ENCODE assay signal across 1 cellular context in the genomic region with DNA sequence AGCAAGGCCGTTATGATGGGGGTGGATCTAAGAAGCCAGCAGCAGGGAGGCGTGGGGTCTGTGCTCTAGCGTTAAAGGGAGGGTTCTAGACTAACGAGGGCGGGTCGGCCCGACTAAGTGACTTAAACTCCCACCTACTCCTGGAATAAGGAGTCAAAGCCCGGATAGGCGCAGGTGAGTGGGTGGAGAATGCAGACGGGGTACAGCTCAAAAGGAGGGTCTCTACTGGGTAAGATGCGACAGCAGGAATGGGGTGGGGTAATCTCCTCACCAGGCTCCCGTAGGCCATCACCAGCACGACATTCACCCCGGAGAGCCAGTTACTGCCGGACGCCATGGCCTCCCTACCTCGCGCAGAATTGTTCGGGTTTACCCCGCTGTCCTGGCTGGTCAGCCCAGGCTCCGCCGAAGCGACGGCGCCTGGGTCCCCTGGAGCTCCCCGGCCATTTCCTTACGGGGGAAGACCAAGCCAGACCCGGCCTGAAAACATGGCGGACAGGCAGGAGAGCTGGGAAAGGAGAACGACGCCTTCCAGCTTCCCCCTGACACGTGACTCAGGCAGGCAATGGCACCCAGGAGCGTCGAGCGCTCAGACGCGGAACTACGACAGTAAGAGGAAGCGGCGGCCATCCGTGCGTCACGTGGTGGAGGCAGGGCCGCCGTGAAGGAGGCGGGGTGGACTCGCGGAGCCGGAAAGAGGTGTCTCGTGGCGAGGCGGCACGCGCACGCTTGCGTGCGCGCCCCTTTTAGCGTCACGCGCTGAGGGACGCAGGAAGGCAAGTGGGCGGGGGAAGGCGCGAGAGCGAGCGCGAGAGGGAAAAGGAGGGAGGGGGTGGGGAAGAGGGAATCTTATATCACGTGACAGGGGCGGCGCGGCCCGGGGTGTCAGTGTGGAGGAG.
TF ChIP-seq lines count a peak whose summit lies in the region.

A gene with protein sequence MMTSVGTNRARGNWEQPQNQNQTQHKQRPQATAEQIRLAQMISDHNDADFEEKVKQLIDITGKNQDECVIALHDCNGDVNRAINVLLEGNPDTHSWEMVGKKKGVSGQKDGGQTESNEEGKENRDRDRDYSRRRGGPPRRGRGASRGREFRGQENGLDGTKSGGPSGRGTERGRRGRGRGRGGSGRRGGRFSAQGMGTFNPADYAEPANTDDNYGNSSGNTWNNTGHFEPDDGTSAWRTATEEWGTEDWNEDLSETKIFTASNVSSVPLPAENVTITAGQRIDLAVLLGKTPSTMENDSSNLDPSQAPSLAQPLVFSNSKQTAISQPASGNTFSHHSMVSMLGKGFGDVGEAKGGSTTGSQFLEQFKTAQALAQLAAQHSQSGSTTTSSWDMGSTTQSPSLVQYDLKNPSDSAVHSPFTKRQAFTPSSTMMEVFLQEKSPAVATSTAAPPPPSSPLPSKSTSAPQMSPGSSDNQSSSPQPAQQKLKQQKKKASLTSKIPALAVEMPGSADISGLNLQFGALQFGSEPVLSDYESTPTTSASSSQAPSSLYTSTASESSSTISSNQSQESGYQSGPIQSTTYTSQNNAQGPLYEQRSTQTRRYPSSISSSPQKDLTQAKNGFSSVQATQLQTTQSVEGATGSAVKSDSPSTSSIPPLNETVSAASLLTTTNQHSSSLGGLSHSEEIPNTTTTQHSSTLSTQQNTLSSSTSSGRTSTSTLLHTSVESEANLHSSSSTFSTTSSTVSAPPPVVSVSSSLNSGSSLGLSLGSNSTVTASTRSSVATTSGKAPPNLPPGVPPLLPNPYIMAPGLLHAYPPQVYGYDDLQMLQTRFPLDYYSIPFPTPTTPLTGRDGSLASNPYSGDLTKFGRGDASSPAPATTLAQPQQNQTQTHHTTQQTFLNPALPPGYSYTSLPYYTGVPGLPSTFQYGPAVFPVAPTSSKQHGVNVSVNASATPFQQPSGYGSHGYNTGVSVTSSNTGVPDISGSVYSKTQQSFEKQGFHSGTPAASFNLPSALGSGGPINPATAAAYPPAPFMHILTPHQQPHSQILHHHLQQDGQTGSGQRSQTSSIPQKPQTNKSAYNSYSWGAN (plus strand): TSS at position 885 of the 899 bp plus-strand sequence. CDS start 4,169 bp downstream, outside the sequence.

TF ChIP-seq in HEK293, 187 proteins besides CTCF, POLR2A, EP300 and RAD21 (continued from another document):
- TF ChIP-seq, protein P1, sequence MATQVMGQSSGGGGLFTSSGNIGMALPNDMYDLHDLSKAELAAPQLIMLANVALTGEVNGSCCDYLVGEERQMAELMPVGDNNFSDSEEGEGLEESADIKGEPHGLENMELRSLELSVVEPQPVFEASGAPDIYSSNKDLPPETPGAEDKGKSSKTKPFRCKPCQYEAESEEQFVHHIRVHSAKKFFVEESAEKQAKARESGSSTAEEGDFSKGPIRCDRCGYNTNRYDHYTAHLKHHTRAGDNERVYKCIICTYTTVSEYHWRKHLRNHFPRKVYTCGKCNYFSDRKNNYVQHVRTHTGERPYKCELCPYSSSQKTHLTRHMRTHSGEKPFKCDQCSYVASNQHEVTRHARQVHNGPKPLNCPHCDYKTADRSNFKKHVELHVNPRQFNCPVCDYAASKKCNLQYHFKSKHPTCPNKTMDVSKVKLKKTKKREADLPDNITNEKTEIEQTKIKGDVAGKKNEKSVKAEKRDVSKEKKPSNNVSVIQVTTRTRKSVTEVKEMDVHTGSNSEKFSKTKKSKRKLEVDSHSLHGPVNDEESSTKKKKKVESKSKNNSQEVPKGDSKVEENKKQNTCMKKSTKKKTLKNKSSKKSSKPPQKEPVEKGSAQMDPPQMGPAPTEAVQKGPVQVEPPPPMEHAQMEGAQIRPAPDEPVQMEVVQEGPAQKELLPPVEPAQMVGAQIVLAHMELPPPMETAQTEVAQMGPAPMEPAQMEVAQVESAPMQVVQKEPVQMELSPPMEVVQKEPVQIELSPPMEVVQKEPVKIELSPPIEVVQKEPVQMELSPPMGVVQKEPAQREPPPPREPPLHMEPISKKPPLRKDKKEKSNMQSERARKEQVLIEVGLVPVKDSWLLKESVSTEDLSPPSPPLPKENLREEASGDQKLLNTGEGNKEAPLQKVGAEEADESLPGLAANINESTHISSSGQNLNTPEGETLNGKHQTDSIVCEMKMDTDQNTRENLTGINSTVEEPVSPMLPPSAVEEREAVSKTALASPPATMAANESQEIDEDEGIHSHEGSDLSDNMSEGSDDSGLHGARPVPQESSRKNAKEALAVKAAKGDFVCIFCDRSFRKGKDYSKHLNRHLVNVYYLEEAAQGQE (tag by site-specific recombination; IDR thresholded peaks at IDR 0.05), result peak; percentile 27; the same call in 1 of the 2 replicates
- TF ChIP-seq, protein P2, sequence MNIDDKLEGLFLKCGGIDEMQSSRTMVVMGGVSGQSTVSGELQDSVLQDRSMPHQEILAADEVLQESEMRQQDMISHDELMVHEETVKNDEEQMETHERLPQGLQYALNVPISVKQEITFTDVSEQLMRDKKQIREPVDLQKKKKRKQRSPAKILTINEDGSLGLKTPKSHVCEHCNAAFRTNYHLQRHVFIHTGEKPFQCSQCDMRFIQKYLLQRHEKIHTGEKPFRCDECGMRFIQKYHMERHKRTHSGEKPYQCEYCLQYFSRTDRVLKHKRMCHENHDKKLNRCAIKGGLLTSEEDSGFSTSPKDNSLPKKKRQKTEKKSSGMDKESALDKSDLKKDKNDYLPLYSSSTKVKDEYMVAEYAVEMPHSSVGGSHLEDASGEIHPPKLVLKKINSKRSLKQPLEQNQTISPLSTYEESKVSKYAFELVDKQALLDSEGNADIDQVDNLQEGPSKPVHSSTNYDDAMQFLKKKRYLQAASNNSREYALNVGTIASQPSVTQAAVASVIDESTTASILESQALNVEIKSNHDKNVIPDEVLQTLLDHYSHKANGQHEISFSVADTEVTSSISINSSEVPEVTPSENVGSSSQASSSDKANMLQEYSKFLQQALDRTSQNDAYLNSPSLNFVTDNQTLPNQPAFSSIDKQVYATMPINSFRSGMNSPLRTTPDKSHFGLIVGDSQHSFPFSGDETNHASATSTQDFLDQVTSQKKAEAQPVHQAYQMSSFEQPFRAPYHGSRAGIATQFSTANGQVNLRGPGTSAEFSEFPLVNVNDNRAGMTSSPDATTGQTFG (tag by site-specific recombination; IDR thresholded peaks at IDR 0.05; ENCODE audit: borderline replicate concordance), result no peak
- TF ChIP-seq ZNF394 (tag by site-specific recombination; IDR thresholded peaks at IDR 0.05; ENCODE audit: borderline replicate concordance) (peak; percentile 73; the same call in 1 of the 2 replicates), OVOL3 (tag by site-specific recombination; IDR thresholded peaks at IDR 0.05) (no peak), KLF9 (tag by site-specific recombination; IDR thresholded peaks at IDR 0.05; ENCODE audit: low read depth) (peak; percentile 71), RBAK (tag by site-specific recombination; IDR thresholded peaks at IDR 0.05) (no peak), WT1 (tag by site-specific recombination; IDR thresholded peaks at IDR 0.05) (0 out of 2 replicates have a peak, but pooled peaks have one; percentile 35), ZNF548 (tag by site-specific recombination; IDR thresholded peaks at IDR 0.05) (no peak), ZBTB21 (tag by site-specific recombination; IDR thresholded peaks at IDR 0.05) (peak; percentile 82), ZFP41 (tag by site-specific recombination; IDR thresholded peaks at IDR 0.05; ENCODE audit: borderline replicate concordance) (no peak), ZSCAN30 (tag by site-specific recombination; IDR thresholded peaks at IDR 0.05) (0 out of 2 replicates have a peak, but pooled peaks have one; percentile 28), ZNF610 (tag by site-specific recombination; IDR thresholded peaks at IDR 0.05; ENCODE audit: borderline replicate concordance) (peak; percentile 90; the same call in 1 of the 2 replicates), ZNF132 (tag by site-specific recombination; IDR thresholded peaks at IDR 0.05; ENCODE audit: borderline replicate concordance) (no peak), ZSCAN23 (tag by site-specific recombination; IDR thresholded peaks at IDR 0.05) (peak; percentile 12; the same call in 1 of the 2 replicates), ZNF843 (tag by site-specific recombination; IDR thresholded peaks at IDR 0.05) (peak; percentile 72), ZXDB (tag by site-specific recombination; IDR thresholded peaks at IDR 0.05) (peak; percentile 82), YY1 (tag by site-specific recombination; IDR thresholded peaks at IDR 0.05) (peak; percentile 98), ZBTB1 (tag by site-specific recombination; IDR thresholded peaks at IDR 0.05) (no peak), ZNF561 (tag by site-specific recombination; IDR thresholded peaks at IDR 0.05; ENCODE audit: borderline replicate concordance) (0 out of 2 replicates have a peak, but pooled peaks have one; percentile 76), SP3 (tag by site-specific recombination; IDR thresholded peaks at IDR 0.05) (peak; percentile 86)
- TF ChIP-seq, protein P3, sequence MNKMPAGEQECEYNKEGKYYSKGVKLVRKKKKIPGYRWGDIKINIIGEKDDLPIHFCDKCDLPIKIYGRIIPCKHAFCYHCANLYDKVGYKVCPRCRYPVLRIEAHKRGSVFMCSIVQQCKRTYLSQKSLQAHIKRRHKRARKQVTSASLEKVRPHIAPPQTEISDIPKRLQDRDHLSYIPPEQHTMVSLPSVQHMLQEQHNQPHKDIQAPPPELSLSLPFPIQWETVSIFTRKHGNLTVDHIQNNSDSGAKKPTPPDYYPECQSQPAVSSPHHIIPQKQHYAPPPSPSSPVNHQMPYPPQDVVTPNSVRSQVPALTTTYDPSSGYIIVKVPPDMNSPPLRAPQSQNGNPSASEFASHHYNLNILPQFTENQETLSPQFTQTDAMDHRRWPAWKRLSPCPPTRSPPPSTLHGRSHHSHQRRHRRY (tag by site-specific recombination; IDR thresholded peaks at IDR 0.05), result 0 out of 2 replicates have a peak, but pooled peaks have one; percentile 58
- TF ChIP-seq, protein P4, sequence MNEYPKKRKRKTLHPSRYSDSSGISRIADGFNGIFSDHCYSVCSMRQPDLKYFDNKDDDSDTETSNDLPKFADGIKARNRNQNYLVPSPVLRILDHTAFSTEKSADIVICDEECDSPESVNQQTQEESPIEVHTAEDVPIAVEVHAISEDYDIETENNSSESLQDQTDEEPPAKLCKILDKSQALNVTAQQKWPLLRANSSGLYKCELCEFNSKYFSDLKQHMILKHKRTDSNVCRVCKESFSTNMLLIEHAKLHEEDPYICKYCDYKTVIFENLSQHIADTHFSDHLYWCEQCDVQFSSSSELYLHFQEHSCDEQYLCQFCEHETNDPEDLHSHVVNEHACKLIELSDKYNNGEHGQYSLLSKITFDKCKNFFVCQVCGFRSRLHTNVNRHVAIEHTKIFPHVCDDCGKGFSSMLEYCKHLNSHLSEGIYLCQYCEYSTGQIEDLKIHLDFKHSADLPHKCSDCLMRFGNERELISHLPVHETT (tag by site-specific recombination; IDR thresholded peaks at IDR 0.05), result no peak; the same call in 1 of the 2 replicates
- TF ChIP-seq, protein P5, sequence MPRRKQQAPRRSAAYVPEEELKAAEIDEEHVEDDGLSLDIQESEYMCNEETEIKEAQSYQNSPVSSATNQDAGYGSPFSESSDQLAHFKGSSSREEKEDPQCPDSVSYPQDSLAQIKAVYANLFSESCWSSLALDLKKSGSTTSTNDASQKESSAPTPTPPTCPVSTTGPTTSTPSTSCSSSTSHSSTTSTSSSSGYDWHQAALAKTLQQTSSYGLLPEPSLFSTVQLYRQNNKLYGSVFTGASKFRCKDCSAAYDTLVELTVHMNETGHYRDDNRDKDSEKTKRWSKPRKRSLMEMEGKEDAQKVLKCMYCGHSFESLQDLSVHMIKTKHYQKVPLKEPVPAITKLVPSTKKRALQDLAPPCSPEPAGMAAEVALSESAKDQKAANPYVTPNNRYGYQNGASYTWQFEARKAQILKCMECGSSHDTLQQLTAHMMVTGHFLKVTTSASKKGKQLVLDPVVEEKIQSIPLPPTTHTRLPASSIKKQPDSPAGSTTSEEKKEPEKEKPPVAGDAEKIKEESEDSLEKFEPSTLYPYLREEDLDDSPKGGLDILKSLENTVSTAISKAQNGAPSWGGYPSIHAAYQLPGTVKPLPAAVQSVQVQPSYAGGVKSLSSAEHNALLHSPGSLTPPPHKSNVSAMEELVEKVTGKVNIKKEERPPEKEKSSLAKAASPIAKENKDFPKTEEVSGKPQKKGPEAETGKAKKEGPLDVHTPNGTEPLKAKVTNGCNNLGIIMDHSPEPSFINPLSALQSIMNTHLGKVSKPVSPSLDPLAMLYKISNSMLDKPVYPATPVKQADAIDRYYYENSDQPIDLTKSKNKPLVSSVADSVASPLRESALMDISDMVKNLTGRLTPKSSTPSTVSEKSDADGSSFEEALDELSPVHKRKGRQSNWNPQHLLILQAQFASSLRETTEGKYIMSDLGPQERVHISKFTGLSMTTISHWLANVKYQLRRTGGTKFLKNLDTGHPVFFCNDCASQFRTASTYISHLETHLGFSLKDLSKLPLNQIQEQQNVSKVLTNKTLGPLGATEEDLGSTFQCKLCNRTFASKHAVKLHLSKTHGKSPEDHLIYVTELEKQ (tag by site-specific recombination; IDR thresholded peaks at IDR 0.05; ENCODE audit: borderline replicate concordance), result peak; percentile 8; the same call in 1 of the 2 replicates
TF ChIP-seq in HEK293: peak in this region for 63.
